Comparison of ENCODE assay signal across 19 cellular contexts in genomic region chr16:84467256-84467655, GRCh38.
"Had no signal": no experiment of that assay in that cellular context is flagged by ENCODE, and none has a peak within 500 bp of the region (broad histone marks: within the 10 kb centered on the region; RNA-seq: fewer than 3 reads in every experiment).

No MANE protein-coding gene starts in this region.

- H3K27me3 Mint-ChIP-seq: activated naive CD4-positive, alpha-beta T cell treated with anti-CD3 and anti-CD28 coated beads, Interleukin-2, amount 50 U/mL, for 24 hours; effector memory CD8-positive, alpha-beta T cell had no signal

- H3K9me3 Mint-ChIP-seq: effector memory CD8-positive, alpha-beta T cell had no signal

- H3K4me1 ChIP-seq: body of pancreas, lower lobe of right lung, pancreas, sigmoid colon, spleen, uterus had no signal

- H3K4me1 Mint-ChIP-seq: activated naive CD4-positive, alpha-beta T cell treated with anti-CD3 and anti-CD28 coated beads, Interleukin-2, amount 50 U/mL, for 24 hours; WTC11 had no signal

- H3K4me3 ChIP-seq: body of pancreas, esophagus squamous epithelium, lower lobe of right lung, pancreas, sigmoid colon, spleen, uterus had no signal

- H3K36me3 ChIP-seq: pancreas had no signal

- H3K27ac Mint-ChIP-seq: activated naive CD4-positive, alpha-beta T cell treated with anti-CD3 and anti-CD28 coated beads, Interleukin-2, amount 50 U/mL, for 24 hours; effector memory CD8-positive, alpha-beta T cell; WTC11 had no signal

- H3K27me3 ChIP-seq: body of pancreas, esophagus squamous epithelium, pancreas, sigmoid colon, spleen, uterus had no signal

- DNase-seq: activated CD4-positive, alpha-beta T cell treated with anti-CD3 and anti-CD28 coated beads for 48 hours; activated effector memory CD4-positive, alpha-beta T cell treated with Interleukin-2 at 50 U/mL for 16 hours; amygdala; body of pancreas; cerebellar nuclear complex; dermis blood vessel endothelial cell; effector memory CD8-positive, alpha-beta T cell; esophagus squamous epithelium; hippocampal formation; kidney glomerular epithelial cell; lower lobe of right lung; midbrain; pancreas; sigmoid colon; spleen; SW 1271; uterus had no signal

- H3K27ac ChIP-seq: body of pancreas, esophagus squamous epithelium, lower lobe of right lung, pancreas, sigmoid colon, spleen, uterus had no signal

- ATAC-seq: body of pancreas; effector memory CD8-positive, alpha-beta T cell; lower lobe of right lung; pancreas; WTC11 had no signal

- H3K9me3 ChIP-seq: pancreas had no signal

- H3K4me3 Mint-ChIP-seq: activated naive CD4-positive, alpha-beta T cell treated with anti-CD3 and anti-CD28 coated beads, Interleukin-2, amount 50 U/mL, for 24 hours; effector memory CD8-positive, alpha-beta T cell; WTC11 had no signal
